In genomic region chr10:63630928-63631685, GRCh38 we compare ENCODE assay signal across 7 cellular contexts.
DNase-seq lines count a peak whose midpoint lies in the region; ATAC-seq and FAIRE-seq lines count a peak whose summit lies in the region.

No MANE protein-coding gene starts in this region.

- H3K9me3 ChIP-seq in HUES48 (ENCODE audit: control insufficient read depth, insufficient read depth, low read length) (no peaks in the 10 kb centered on the region), small intestine (ENCODE audit: control insufficient read depth, low read depth) (no peaks in the 10 kb centered on the region)

- H3K4me1 ChIP-seq in HUES48 (ENCODE audit: control insufficient read depth, insufficient read depth, low read length) (peaks cover 31% of the 10 kb centered on the region), small intestine (ENCODE audit: control insufficient read depth in 2 of 2, insufficient read depth in 1 of 2, low read depth in 1 of 2, low read length in 1 of 2) (peaks cover 2 to 3% of the 10 kb centered on the region in 2 donors)

- peaks cover 24% of the 10 kb centered on the region for H3K4me1 Mint-ChIP-seq in activated CD4-positive, alpha-beta memory T cell treated with anti-CD3 and anti-CD28 coated beads for 36 hours (ENCODE audit: low read depth)

- no peak for FAIRE-seq in small intestine (lab: Jason Lieb, UNC)

- CTCF ChIA-PET in activated CD4-positive, alpha-beta memory T cell treated with anti-CD3 and anti-CD28 coated beads for 36 hours (lab: Charles Lee) = interaction anchor here (0.6 to 8.7 kb wide), 15 partner anchors 10 to 463 kb away, joined by 3 to 139 read pairs (median 4); partner anchors contain the start of gene REEP3

- peaks cover 2% of the 10 kb centered on the region for H3K27me3 Mint-ChIP-seq in activated CD4-positive, alpha-beta memory T cell treated with anti-CD3 and anti-CD28 coated beads for 36 hours

- peak overlapping the region; percentile 75 for H3K27ac Mint-ChIP-seq in activated CD4-positive, alpha-beta memory T cell treated with anti-CD3 and anti-CD28 coated beads for 36 hours

- no peaks in the 10 kb centered on the region for H3K9me3 Mint-ChIP-seq in activated CD4-positive, alpha-beta memory T cell treated with anti-CD3 and anti-CD28 coated beads for 36 hours

- WGBS in small intestine, 3 donors = 15 to 20% (median 17%) methylated on average over 20 of the region's 20 CpGs

- H3K4me3 Mint-ChIP-seq in activated CD4-positive, alpha-beta memory T cell treated with anti-CD3 and anti-CD28 coated beads for 36 hours = peak overlapping the region; percentile 90

- peak overlapping the region; percentile 62 for H3K9ac ChIP-seq in HUES48 (ENCODE audit: low read depth, low read length)

- H3K36me3 ChIP-seq in HUES48 (ENCODE audit: control insufficient read depth, insufficient read depth, low read length) (no peaks in the 10 kb centered on the region), small intestine (ENCODE audit: control insufficient read depth in 2 of 2, insufficient read depth in 2 of 2, low read length in 2 of 2) (no peaks in the 10 kb centered on the region)

- no peaks in the 10 kb centered on the region for H3K36me3 Mint-ChIP-seq in activated CD4-positive, alpha-beta memory T cell treated with anti-CD3 and anti-CD28 coated beads for 36 hours

- ATAC-seq in HG03439 (IDR thresholded peaks at IDR 0.05; ENCODE audit: unreplicated experiment) = no peak

- no peak for DNase-seq in activated CD4-positive, alpha-beta memory T cell treated with anti-CD3 and anti-CD28 coated beads for 36 hours
- DNase-seq in hepatic stellate cell (ENCODE audit: low spot score) = peak; percentile 11
- no peak for DNase-seq in small intestine
- no peak for DNase-seq in GM19240 (ENCODE audit: insufficient read length, low spot score)
- no peak for DNase-seq in stimulated activated CD4-positive, alpha-beta T cell treated with anti-CD3 and anti-CD28 coated beads, Interleukin-2, amount 100 ng/mL, for 24 hours

- H3K27ac ChIP-seq in HUES48 (ENCODE audit: low read depth, low read length) (peak overlapping the region; percentile 100), small intestine (ENCODE audit: low read depth in 1 of 2, low read length in 1 of 2) (peak overlapping the region; percentile 98 to 100)

- intact Hi-C loops in activated CD4-positive, alpha-beta memory T cell treated with anti-CD3 and anti-CD28 coated beads for 36 hours (cut with micrococcal nuclease) = loop anchor here (1.0 kb wide), 1 partner anchor 815 kb away; the partner anchor contains the start of gene EGR2

- POLR2A ChIA-PET in activated CD4-positive, alpha-beta memory T cell treated with anti-CD3 and anti-CD28 coated beads for 36 hours (lab: Charles Lee) = interaction anchor here (0.7 to 1.9 kb wide), 4 partner anchors 69 to 362 kb away, joined by 3 to 6 read pairs (median 4); no protein-coding TSS in a partner anchor

- H3K4me3 ChIP-seq in HUES48 (ENCODE audit: low read depth, low read length) (peak overlapping the region; percentile 80), small intestine (ENCODE audit: low read depth in 1 of 2, low read length in 2 of 2) (peak overlapping the region; percentile 54 to 62)

- H3K27me3 ChIP-seq in HUES48 (ENCODE audit: control insufficient read depth, insufficient read depth, low read length) (no peaks in the 10 kb centered on the region), small intestine (ENCODE audit: control insufficient read depth in 2 of 2, insufficient read depth in 2 of 2, low read length in 2 of 2) (no peaks in the 10 kb centered on the region)
